In genomic region chr16:49128740-49129139, GRCh38 we compare ENCODE assay signal across 17 cellular contexts.
"Had no signal": no experiment of that assay in that cellular context is flagged by ENCODE, and none has a peak within 500 bp of the region (broad histone marks: within the 10 kb centered on the region; RNA-seq: fewer than 3 reads in every experiment).

No MANE protein-coding gene starts in this region.

- H3K27me3 ChIP-seq: SJSA1 had no signal

- H3K36me3 ChIP-seq: SJSA1 had no signal

- H3K4me1 ChIP-seq: SJSA1 had no signal

- DNase-seq: KBM-7, MV-4-11, NCI-H1048, NCI-H1417, NCI-H1694, NCI-H187 treated with DMSO at 0.1 percent for 48 hours, NCI-H2081 treated with DMSO at 0.1 percent for 48 hours, NCI-H345, NCI-H446 treated with DMSO at 0.1 percent for 48 hours, NCI-H524 treated with DMSO at 0.1 percent for 48 hours, NCI-H774, Right ventricle myocardium superior, RPMI8226, SIG-M5 had no signal

- H3K27ac ChIP-seq: SJSA1, SK-N-MC had no signal

- H3K9me3 ChIP-seq: SJSA1 had no signal

- FAIRE-seq: RCC 7860 had no signal

- H3K4me3 ChIP-seq: SJSA1, SK-N-MC had no signal
